In the genomic region with DNA sequence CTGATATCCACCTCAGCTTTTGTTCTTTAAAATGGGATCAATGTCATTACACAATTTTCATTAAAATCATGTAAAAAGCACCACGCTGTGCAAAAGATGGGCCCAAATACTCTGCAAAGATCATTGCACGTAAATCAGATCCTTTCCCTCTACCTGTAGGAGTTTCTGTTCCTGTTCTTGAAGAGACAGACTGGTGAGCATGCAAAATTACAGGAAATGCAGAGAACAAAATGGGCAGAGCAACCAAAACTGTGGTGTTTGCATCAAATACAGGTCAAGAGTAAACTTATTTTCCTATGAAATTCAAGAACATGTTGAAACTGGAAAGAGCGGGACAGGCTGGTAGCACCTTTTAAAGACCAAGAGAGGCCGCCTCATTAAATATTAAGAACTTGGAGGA, we compare ENCODE assay signal across 14 cellular contexts.
DNase-seq lines count a peak whose midpoint lies in the region; ATAC-seq and TF ChIP-seq lines count a peak whose summit lies in the region.
"Had no signal": no experiment of that assay in that cellular context is flagged by ENCODE, and none has a peak within 500 bp of the region (broad histone marks: within the 10 kb centered on the region; RNA-seq: fewer than 3 reads in every experiment).

No MANE protein-coding gene starts in this region.

- no peaks in the 10 kb centered on the region for H3K9me3 Mint-ChIP-seq in activated B cell treated with CpG ODN at 0.5 μM for 24 hours
- H3K9me3 Mint-ChIP-seq in glutamatergic neuron (ENCODE audit: unreplicated experiment) = no peaks in the 10 kb centered on the region

- POLR2A ChIA-PET in activated B cell treated with CpG ODN at 0.5 μM for 24 hours (lab: Charles Lee) = no interaction called here

- H3K36me3 Mint-ChIP-seq in activated B cell treated with CpG ODN at 0.5 μM for 24 hours (ENCODE audit: low read depth) (no peaks in the 10 kb centered on the region), glutamatergic neuron (ENCODE audit: unreplicated experiment) (no peaks in the 10 kb centered on the region)
- H3K36me3 Mint-ChIP-seq: natural killer cell treated with Interleukin-12 subunit alpha and Interleukin-12 subunit beta and Interleukin-15 and Interleukin-18, amount 100 ng/mL, for 72 hours; WTC11 had no signal

- ATAC-seq in GM18870 (IDR thresholded peaks at IDR 0.05; ENCODE audit: unreplicated experiment) (peak; percentile 98), GM21576 (IDR thresholded peaks at IDR 0.05; ENCODE audit: unreplicated experiment) (peak; percentile 100), HG03095 (IDR thresholded peaks at IDR 0.05; ENCODE audit: unreplicated experiment) (peak; percentile 97), activated B cell treated with CpG ODN at 0.5 μM for 24 hours (ENCODE audit: low read depth) (peak; percentile 28)
- ATAC-seq: HepG2, WTC11 had no signal

- H3K27ac Mint-ChIP-seq in activated B cell treated with CpG ODN at 0.5 μM for 24 hours (no peak overlapping the region), glutamatergic neuron (ENCODE audit: unreplicated experiment) (no peak overlapping the region)
- H3K27ac Mint-ChIP-seq: natural killer cell treated with Interleukin-12 subunit alpha and Interleukin-12 subunit beta and Interleukin-15 and Interleukin-18, amount 100 ng/mL, for 72 hours; WTC11 had no signal

- CTCF ChIA-PET in activated B cell treated with CpG ODN at 0.5 μM for 24 hours (lab: Charles Lee) = no interaction called here

- H3K4me1 Mint-ChIP-seq in activated B cell treated with CpG ODN at 0.5 μM for 24 hours (peaks cover 5% of the 10 kb centered on the region), glutamatergic neuron (ENCODE audit: low read depth, unreplicated experiment) (peaks cover 2% of the 10 kb centered on the region)

- intact Hi-C loops in activated B cell treated with CpG ODN at 0.5 μM for 24 hours (cut with micrococcal nuclease) = no loop called here

- DNase-seq in activated B cell treated with CpG ODN at 0.5 μM for 24 hours (no peak), kidney tubule cell (ENCODE audit: low spot score) (no peak), glutamatergic neuron (no peak), amygdala (lab: John Stamatoyannopoulos, UW) (no peak)
- DNase-seq in activated CD8-positive, alpha-beta memory T cell treated with anti-CD3 and anti-CD28 coated beads, Interleukin-2, amount 50 U/mL, for 48 hours = no peak
- DNase-seq: NCI-H1930; stimulated activated CD4-positive, alpha-beta T cell treated with anti-CD3 and anti-CD28 coated beads, Interleukin-12 subunit alpha, Interleukin-12 subunit beta, amount 100 ng/mL, for 4 hours; stimulated activated naive CD4-positive, alpha-beta T cell had no signal

- TF ChIP-seq CTCF in activated B cell treated with CpG ODN at 0.5 μM for 24 hours (IDR thresholded peaks at IDR 0.05) (no peak), glutamatergic neuron (IDR thresholded peaks at IDR 0.05; ENCODE audit: partially characterized antibody, unreplicated experiment) (no peak)

- H3K4me3 Mint-ChIP-seq in activated B cell treated with CpG ODN at 0.5 μM for 24 hours (no peak overlapping the region), glutamatergic neuron (ENCODE audit: unreplicated experiment) (no peak overlapping the region)
- H3K4me3 Mint-ChIP-seq: natural killer cell treated with Interleukin-12 subunit alpha and Interleukin-12 subunit beta and Interleukin-15 and Interleukin-18, amount 100 ng/mL, for 72 hours; WTC11 had no signal

- H3K27me3 Mint-ChIP-seq in activated B cell treated with CpG ODN at 0.5 μM for 24 hours (no peaks in the 10 kb centered on the region), glutamatergic neuron (ENCODE audit: unreplicated experiment) (peaks cover 3% of the 10 kb centered on the region)
- H3K27me3 Mint-ChIP-seq: natural killer cell treated with Interleukin-12 subunit alpha and Interleukin-12 subunit beta and Interleukin-15 and Interleukin-18, amount 100 ng/mL, for 72 hours had no signal

Comparison
In these comparisons a context has a peak if more than half of its experiments do, and no peak if none do; other contexts are left out.
1. ATAC-seq: peak in every context shown above with its lines; median percentile 100 in GM21576; 98 in GM18870; 97 in HG03095; 28 in activated B cell treated with CpG ODN at 0.5 μM for 24 hours.